ENCODE assay signal across 8 cellular contexts in the genomic region with DNA sequence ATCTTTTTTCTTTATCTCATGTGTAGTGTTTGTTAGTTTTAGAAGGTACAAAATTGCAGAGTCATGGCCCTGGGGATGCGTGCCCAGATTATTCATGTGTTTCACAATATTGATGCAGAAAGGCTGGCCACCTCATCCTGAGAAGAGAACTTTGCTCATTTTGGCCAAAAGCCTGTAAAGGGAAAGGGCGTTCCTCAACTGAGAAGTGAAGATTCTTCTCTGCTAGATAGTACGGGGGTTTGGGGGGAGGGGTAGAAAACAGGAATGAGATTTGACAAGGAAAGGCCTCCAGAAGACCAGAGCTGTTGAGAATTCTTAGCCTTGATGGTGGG. TPM values are rescaled to one million over a fixed set of nuclear protein-coding genes. Genes with fewer than 3 reads are reported as not detected.
DNase-seq lines count a peak whose midpoint lies in the region; ATAC-seq, FAIRE-seq and TF ChIP-seq lines count a peak whose summit lies in the region.

No MANE protein-coding gene starts in this region.

- H3K79me2 ChIP-seq in hepatocyte: peaks cover 21% of the 10 kb centered on the region

- no peaks in the 10 kb centered on the region for H3K36me3 ChIP-seq in BLaER1 treated with 17β-estradiol and CSF1 and Interleukin-3, amounts not matched to agents 10 nM and 100 nM
- H3K36me3 ChIP-seq in hepatocyte (replicated peaks; ENCODE audit: insufficient read depth, low read depth): no peaks in the 10 kb centered on the region
- no peaks in the 10 kb centered on the region for H3K36me3 ChIP-seq in small intestine (ENCODE audit: control insufficient read depth in 2 of 2, insufficient read depth in 2 of 2, low read length in 2 of 2)

- DNase-seq in hepatocyte (ENCODE audit: low spot score) (peak; percentile 54), small intestine (peak; percentile 69), NCI-H1930 (lab: John Stamatoyannopoulos, UW) (no peak)
- no peak for DNase-seq in stimulated activated naive CD4-positive, alpha-beta T cell treated with Interleukin-2 at 50 U/mL for 16 hours (lab: John Stamatoyannopoulos, UW)

- TF ChIP-seq CTCF in hepatocyte (IDR thresholded peaks at IDR 0.05; ENCODE audit: poor library complexity): no peak

- no peak for FAIRE-seq in small intestine (lab: Jason Lieb, UNC)

- H4K20me1 ChIP-seq in BLaER1 treated with 17β-estradiol and CSF1 and Interleukin-3, amounts not matched to agents 10 nM and 100 nM: no peaks in the 10 kb centered on the region
- no peaks in the 10 kb centered on the region for H4K20me1 ChIP-seq in hepatocyte (ENCODE audit: insufficient read depth, poor library complexity, severe bottlenecking)

- ATAC-seq in HG02943 (IDR thresholded peaks at IDR 0.05; ENCODE audit: low read depth, unreplicated experiment): peak; percentile 25
- ATAC-seq in stimulated activated memory B cell treated with anti-CD40 and anti-IgM and Interleukin-4, amounts not matched to agents 10 μg/mL and 1 μg/mL and 100 μg/mL, for 72 hours: no peak

- 20 to 33% (median 26%) methylated on average over 3 of the region's 3 CpGs for WGBS in adipose tissue, 3 donors
- 46% methylated on average over 3 of the region's 3 CpGs for WGBS in hepatocyte (ENCODE audit: low lambda C conversion rate, missing lambda C conversion rate)
- WGBS in small intestine, 3 donors: 9 to 39% (median 24%) methylated on average over 3 of the region's 3 CpGs

- H3K9me3 Mint-ChIP-seq in stimulated activated memory B cell treated with anti-CD40 and anti-IgM and Interleukin-4, amounts not matched to agents 10 μg/mL and 1 μg/mL and 100 μg/mL, for 72 hours: no peaks in the 10 kb centered on the region

- no peak overlapping the region for H3K4me3 Mint-ChIP-seq in stimulated activated memory B cell treated with anti-CD40 and anti-IgM and Interleukin-4, amounts not matched to agents 10 μg/mL and 1 μg/mL and 100 μg/mL, for 72 hours

- peak overlapping the region in 1 of 11 experiments; percentile 19; a peak in 2 of 22 replicates for H3K9ac ChIP-seq in BLaER1 treated with 17β-estradiol and CSF1 and Interleukin-3, amounts not matched to agents 10 nM and 100 nM

- H3K27me3 ChIP-seq in BLaER1 treated with 17β-estradiol and CSF1 and Interleukin-3, amounts not matched to agents 10 nM and 100 nM: no peaks in the 10 kb centered on the region
- no peaks in the 10 kb centered on the region for H3K27me3 ChIP-seq in hepatocyte
- H3K27me3 ChIP-seq in small intestine (ENCODE audit: control insufficient read depth in 2 of 2, insufficient read depth in 2 of 2, low read length in 2 of 2): no peaks in the 10 kb centered on the region

- H3K27ac Mint-ChIP-seq in stimulated activated memory B cell treated with anti-CD40 and anti-IgM and Interleukin-4, amounts not matched to agents 10 μg/mL and 1 μg/mL and 100 μg/mL, for 72 hours: no peak overlapping the region

- no peak overlapping the region for H2AFZ ChIP-seq in hepatocyte

- H3K4me3 ChIP-seq in BLaER1 treated with 17β-estradiol and CSF1 and Interleukin-3, amounts not matched to agents 10 nM and 100 nM: no peak overlapping the region
- H3K4me3 ChIP-seq in hepatocyte (no peak overlapping the region), small intestine (ENCODE audit: low read depth in 1 of 2, low read length in 2 of 2) (no peak overlapping the region)

- H3K9me3 ChIP-seq in BLaER1 treated with 17β-estradiol and CSF1 and Interleukin-3, amounts not matched to agents 10 nM and 100 nM (replicated peaks in 1 of 11): no peaks in the 10 kb centered on the region; a peak in 1 of 22 replicates
- H3K9me3 ChIP-seq in hepatocyte (ENCODE audit: low read depth) (no peaks in the 10 kb centered on the region), small intestine (ENCODE audit: control insufficient read depth, low read depth) (no peaks in the 10 kb centered on the region)

- peaks cover 24% of the 10 kb centered on the region for H3K27me3 Mint-ChIP-seq in stimulated activated memory B cell treated with anti-CD40 and anti-IgM and Interleukin-4, amounts not matched to agents 10 μg/mL and 1 μg/mL and 100 μg/mL, for 72 hours

- H3K4me1 Mint-ChIP-seq in stimulated activated memory B cell treated with anti-CD40 and anti-IgM and Interleukin-4, amounts not matched to agents 10 μg/mL and 1 μg/mL and 100 μg/mL, for 72 hours: no peaks in the 10 kb centered on the region

- peaks cover 0 to 34% (median 8%) of the 10 kb centered on the region in 10 experiments; a peak in 10 of 20 replicates for H3K4me1 ChIP-seq in BLaER1 treated with 17β-estradiol and CSF1 and Interleukin-3, amounts not matched to agents 10 nM and 100 nM
- peaks cover 3% of the 10 kb centered on the region for H3K4me1 ChIP-seq in hepatocyte (ENCODE audit: insufficient read depth)
- no peaks in the 10 kb centered on the region for H3K4me1 ChIP-seq in small intestine (ENCODE audit: control insufficient read depth in 2 of 2, insufficient read depth in 1 of 2, low read depth in 1 of 2, low read length in 1 of 2)

- H3K9me2 ChIP-seq in hepatocyte (replicated peaks; ENCODE audit: insufficient read depth): no peaks in the 10 kb centered on the region

- H3K27ac ChIP-seq in BLaER1 treated with 17β-estradiol and CSF1 and Interleukin-3, amounts not matched to agents 10 nM and 100 nM: peak overlapping the region in 4 of 11 experiments; percentile 32 to 66 (median 60); a peak in 8 of 22 replicates
- H3K27ac ChIP-seq in adipose tissue (ENCODE audit: low read depth, low read length) (peak overlapping the region; percentile 51), hepatocyte (peak overlapping the region; percentile 85), small intestine (ENCODE audit: low read depth in 1 of 2, low read length in 1 of 2) (no peak overlapping the region)

- H3K4me2 ChIP-seq in BLaER1 treated with 17β-estradiol and CSF1 and Interleukin-3, amounts not matched to agents 10 nM and 100 nM: peak overlapping the region in 6 of 11 experiments; percentile 26 to 68 (median 56); a peak in 11 of 22 replicates
- peak overlapping the region; percentile 75 for H3K4me2 ChIP-seq in hepatocyte

- no peaks in the 10 kb centered on the region for H3K36me3 Mint-ChIP-seq in stimulated activated memory B cell treated with anti-CD40 and anti-IgM and Interleukin-4, amounts not matched to agents 10 μg/mL and 1 μg/mL and 100 μg/mL, for 72 hours

RNA-seq across cellular contexts. Expression of a gene that starts 1.7 kb away (rescaled TPM):
- polyA plus RNA-seq in adipose tissue (1,000 to 10,000 TPM in 2 of 3 donors, 100 to 1,000 TPM in 1; 235 to 2,281 (median 1,392) TPM), hepatocyte (300 and 434 TPM in 2 replicates), small intestine (100 to 1,000 TPM in 1 of 3 donors, 10 to 100 TPM in 2; 34.7 to 290 (median 63.5) TPM)
- 256 and 271 TPM in 2 replicates for total RNA-seq in hepatocyte

Comparison
In these comparisons a context has a peak if more than half of its experiments do, and no peak if none do; other contexts are left out.
1. H3K27ac ChIP-seq: peak in adipose tissue (single experiment) and hepatocyte (single experiment); none in small intestine (0 of 2).
2. DNase-seq: peak in hepatocyte (single experiment) and small intestine (single experiment); none in NCI-H1930 (0 of 2) and stimulated activated naive CD4-positive, alpha-beta T cell treated with Interleukin-2 at 50 U/mL for 16 hours (single experiment).